Comparison of ENCODE assay signal across 8 cellular contexts in genomic region chr16:28317040-28317880, GRCh38. TPM values are rescaled to one million over a fixed set of nuclear protein-coding genes. Genes with fewer than 3 reads are reported as not detected.
DNase-seq lines count a peak whose midpoint lies in the region; ATAC-seq, FAIRE-seq and TF ChIP-seq lines count a peak whose summit lies in the region.

No MANE protein-coding gene starts in this region.

- FAIRE-seq in D721Med (lab: Jason Lieb, UNC): no peak

- TF ChIP-seq CTCF in D721Med (IDR thresholded peaks at IDR 0.05; ENCODE audit: insufficient read depth, missing control alignments): peak; percentile 74
- TF ChIP-seq CTCF in activated B cell treated with CpG ODN at 0.5 μM for 24 hours (IDR thresholded peaks at IDR 0.05): peak; percentile 42

- H3K9me3 Mint-ChIP-seq in activated B cell treated with CpG ODN at 0.5 μM for 24 hours: no peaks in the 10 kb centered on the region

- in situ Hi-C loops in KBM-7 (cut with MboI; ENCODE audit: low pct_unique_long_range_greater_than_20kb, low sequenced_read_pairs) (no loop called here), T47D (cut with HindIII; ENCODE audit: low pct_unique_long_range_greater_than_20kb, low sequenced_read_pairs) (no loop called here)

- ATAC-seq in activated B cell treated with CpG ODN at 0.5 μM for 24 hours (ENCODE audit: low read depth) (peak; percentile 81), left lobe of liver (peak; percentile 85), HG03342 (IDR thresholded peaks at IDR 0.05; ENCODE audit: unreplicated experiment) (no peak), GM21717 (IDR thresholded peaks at IDR 0.05; ENCODE audit: unreplicated experiment) (no peak)

- H3K27me3 Mint-ChIP-seq in activated B cell treated with CpG ODN at 0.5 μM for 24 hours: no peaks in the 10 kb centered on the region

- DNase-seq in D721Med (ENCODE audit: insufficient read length, low spot score) (peak; percentile 58), KBM-7 (peak; percentile 58), activated B cell treated with CpG ODN at 0.5 μM for 24 hours (peak; percentile 64), T47D (ENCODE audit: low read depth in 1 of 2, low spot score in 1 of 2) (peak; percentile 60 to 63), left lobe of liver (ENCODE audit: low spot score) (peak; percentile 66)
- peak; percentile 46 to 69 (median 51) for DNase-seq in stimulated activated CD4-positive, alpha-beta T cell treated with anti-CD3 and anti-CD28 coated beads, TNF-alpha, amount 100 ng/mL, for 24 hours (ENCODE audit: low read depth in 3 of 3)

- H3K4me1 Mint-ChIP-seq in activated B cell treated with CpG ODN at 0.5 μM for 24 hours: peaks cover 3% of the 10 kb centered on the region

- peak overlapping the region; percentile 41 for H3K27ac Mint-ChIP-seq in activated B cell treated with CpG ODN at 0.5 μM for 24 hours

- no peaks in the 10 kb centered on the region for H3K36me3 Mint-ChIP-seq in activated B cell treated with CpG ODN at 0.5 μM for 24 hours (ENCODE audit: low read depth)

- CTCF ChIA-PET in activated B cell treated with CpG ODN at 0.5 μM for 24 hours (lab: Charles Lee): interaction anchor here (0.7 to 2.4 kb wide), 8 partner anchors 9 to 39 kb away, joined by 3 to 40 read pairs (median 4); no protein-coding TSS in a partner anchor

- H3K4me3 Mint-ChIP-seq in activated B cell treated with CpG ODN at 0.5 μM for 24 hours: no peak overlapping the region

- POLR2A ChIA-PET in activated B cell treated with CpG ODN at 0.5 μM for 24 hours (lab: Charles Lee): interaction anchor here (0.5 to 0.6 kb wide), 2 partner anchors 48 to 774 kb away, joined by 3 to 7 read pairs; no protein-coding TSS in a partner anchor

- intact Hi-C loops in activated B cell treated with CpG ODN at 0.5 μM for 24 hours (cut with micrococcal nuclease): loop anchor here (1.0 to 5.0 kb wide), 2 partner anchors 40 to 345 kb away; no protein-coding TSS in a partner anchor

RNA-seq across cellular contexts. Expression of gene SBK1, which starts 24.9 kb away (rescaled TPM):
- total RNA-seq in activated B cell treated with CpG ODN at 0.5 μM for 24 hours (0.39 and 0.58 TPM in 2 replicates), left lobe of liver (0.33 TPM)

RNA-seq across cellular contexts. Expression of gene NPIPB6, which starts 46.0 kb away (rescaled TPM):
- total RNA-seq in activated B cell treated with CpG ODN at 0.5 μM for 24 hours (2.1 and 6.8 TPM in 2 replicates), left lobe of liver (0.28 TPM)

Comparison
In these comparisons a context has a peak if more than half of its experiments do, and no peak if none do; other contexts are left out.
1. ATAC-seq: peak in activated B cell treated with CpG ODN at 0.5 μM for 24 hours (single experiment) and left lobe of liver (single experiment); none in HG03342 (single experiment) and GM21717 (single experiment).
2. Peak in every context shown above with its lines, with median percentiles within 50 percentile points of each other: DNase-seq.